In the genomic region with DNA sequence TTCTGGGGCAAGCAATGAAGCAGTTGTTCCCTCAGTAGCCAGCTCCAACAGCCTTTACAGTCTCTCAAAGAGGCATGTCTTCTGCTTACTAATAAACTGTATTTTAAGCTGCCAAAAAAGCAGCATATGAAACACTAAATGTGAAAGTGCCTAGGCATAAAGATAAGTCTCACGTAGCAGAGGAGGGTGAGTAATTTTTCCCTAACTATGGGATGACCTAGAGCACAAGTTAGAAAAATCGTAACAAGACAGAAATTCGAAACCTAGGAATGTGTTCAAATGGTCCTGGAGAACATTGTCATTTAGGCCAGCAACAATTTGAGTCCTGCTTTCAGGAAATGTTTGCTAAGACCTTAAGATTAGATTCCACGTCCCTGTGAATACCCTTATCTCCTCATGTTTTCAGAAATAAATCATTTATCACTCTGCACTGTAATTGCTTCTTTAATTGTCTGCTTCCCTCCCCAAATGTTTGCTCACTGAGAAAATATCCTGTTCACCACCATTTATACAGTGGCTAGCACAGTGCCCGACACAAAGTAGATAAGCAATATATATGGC, we compare ENCODE assay signal across 24 cellular contexts.
A peak's percentile ranks its signal among the peaks of the same experiment; 100 is the strongest.
DNase-seq lines count a peak whose midpoint lies in the region; ATAC-seq, FAIRE-seq and TF ChIP-seq lines count a peak whose summit lies in the region.
"Had no signal": no experiment of that assay in that cellular context is flagged by ENCODE, and none has a peak within 500 bp of the region (broad histone marks: within the 10 kb centered on the region; RNA-seq: fewer than 3 reads in every experiment).

No MANE protein-coding gene starts in this region.

- H3K4me3 Mint-ChIP-seq in astrocyte (ENCODE audit: unreplicated experiment): no peak overlapping the region
- no peak overlapping the region for H3K4me3 Mint-ChIP-seq in activated naive CD8-positive, alpha-beta T cell treated with anti-CD3 and anti-CD28 coated beads, Interleukin-2, amount 50 U/mL, for 24 hours
- H3K4me3 Mint-ChIP-seq: activated B cell treated with CpG ODN at 0.5 μM for 24 hours; brain; CD8-positive, alpha-beta T cell; nephron had no signal

- H3K9me3 ChIP-seq in astrocyte (ENCODE audit: insufficient read depth, low read depth, low read length): no peaks in the 10 kb centered on the region
- H3K9me3 ChIP-seq in uterus: no peaks in the 10 kb centered on the region
- H3K9me3 ChIP-seq in left ventricle myocardium inferior (replicated peaks): no peaks in the 10 kb centered on the region
- H3K9me3 ChIP-seq: left lung, transverse colon had no signal

- H3K9ac ChIP-seq in astrocyte (ENCODE audit: low read length): no peak overlapping the region

- H3K36me3 ChIP-seq in astrocyte (ENCODE audit: insufficient read depth, low read length) (no peaks in the 10 kb centered on the region), uterus (no peaks in the 10 kb centered on the region), left ventricle myocardium inferior (no peaks in the 10 kb centered on the region)
- H3K36me3 ChIP-seq: left lung, transverse colon had no signal

- no peak overlapping the region for H3K4me2 ChIP-seq in astrocyte (ENCODE audit: low read length)

- intact Hi-C loops in uterus (cut with DNase I; ENCODE audit: low total_unique reads): no loop called here
- intact Hi-C loops in left ventricle myocardium inferior (cut with micrococcal nuclease): no loop called here

- no peaks in the 10 kb centered on the region for H3K79me2 ChIP-seq in astrocyte (ENCODE audit: insufficient read depth, low read length)

- no peak for TF ChIP-seq POLR2A in uterus (IDR thresholded peaks at IDR 0.05)

- H3K27me3 ChIP-seq in astrocyte (ENCODE audit: insufficient read depth, low read length) (no peaks in the 10 kb centered on the region), uterus (no peaks in the 10 kb centered on the region), left ventricle myocardium inferior (ENCODE audit: low read depth) (no peaks in the 10 kb centered on the region)
- H3K27me3 ChIP-seq: left lung, transverse colon had no signal

- no peak for FAIRE-seq in astrocyte (lab: Jason Lieb, UNC)

- no peak for ATAC-seq in activated naive CD8-positive, alpha-beta T cell treated with anti-CD3 and anti-CD28 coated beads, Interleukin-2, amount 50 U/mL, for 24 hours
- ATAC-seq: activated naive CD4-positive, alpha-beta T cell treated with anti-CD3 and anti-CD28 coated beads, Interleukin-2, amount 50 U/mL, for 72 hours; CD8-positive, alpha-beta T cell; left lung had no signal

- no peaks in the 10 kb centered on the region for H4K20me1 ChIP-seq in astrocyte (ENCODE audit: insufficient read depth, low read length)

- DNase-seq in NCI-H146 (lab: John Stamatoyannopoulos, UW) (peak; percentile 10), NCI-H146 treated with DMSO at 0.1 percent for 48 hours (lab: John Stamatoyannopoulos, UW; ENCODE audit: unreplicated experiment) (no peak), astrocyte (ENCODE audit: low read depth) (peak; percentile 49), fibroblast of villous mesenchyme (ENCODE audit: low read depth) (peak; percentile 59), uterus (no peak), pons (ENCODE audit: low spot score) (no peak), left ventricle myocardium inferior (no peak)
- DNase-seq in activated naive CD8-positive, alpha-beta T cell treated with anti-CD3 and anti-CD28 coated beads, Interleukin-2, amount 50 U/mL, for 24 hours: no peak
- DNase-seq: activated B cell treated with CpG ODN at 0.5 μM for 24 hours; activated CD8-positive, alpha-beta memory T cell treated with anti-CD3 and anti-CD28 coated beads, Interleukin-2, amount 50 U/mL, for 48 hours; CD8-positive, alpha-beta T cell; GDM1; IMR-90; left lung; NCI-H1105 treated with DMSO at 0.1 percent for 48 hours; NCI-H446; stimulated activated CD8-positive, alpha-beta memory T cell treated with anti-CD3 and anti-CD28 coated beads, Interleukin-4, amount 100 ng/mL, for 48 hours; transverse colon had no signal

- TF ChIP-seq CTCF in astrocyte (IDR thresholded peaks at IDR 0.05; ENCODE audit: insufficient read depth, low read depth, low read length) (no peak), fibroblast of villous mesenchyme (IDR thresholded peaks at IDR 0.05; ENCODE audit: insufficient read depth, low read depth, low read length) (no peak), uterus (IDR thresholded peaks at IDR 0.05) (no peak), left ventricle myocardium inferior (IDR thresholded peaks at IDR 0.05; ENCODE audit: borderline replicate concordance) (no peak)

- peaks cover 17% of the 10 kb centered on the region for H3K4me1 Mint-ChIP-seq in astrocyte (ENCODE audit: low read depth, unreplicated experiment)
- no peaks in the 10 kb centered on the region for H3K4me1 Mint-ChIP-seq in activated naive CD8-positive, alpha-beta T cell treated with anti-CD3 and anti-CD28 coated beads, Interleukin-2, amount 50 U/mL, for 24 hours
- H3K4me1 Mint-ChIP-seq: activated B cell treated with CpG ODN at 0.5 μM for 24 hours, brain, nephron had no signal

- no peaks in the 10 kb centered on the region for H3K4me1 ChIP-seq in astrocyte (ENCODE audit: insufficient read depth, low read length)
- H3K4me1 ChIP-seq in uterus: no peaks in the 10 kb centered on the region
- no peaks in the 10 kb centered on the region for H3K4me1 ChIP-seq in left ventricle myocardium inferior
- H3K4me1 ChIP-seq: left lung, transverse colon had no signal

- peaks cover 3% of the 10 kb centered on the region for H3K9me3 Mint-ChIP-seq in astrocyte (ENCODE audit: unreplicated experiment)
- H3K9me3 Mint-ChIP-seq in activated naive CD8-positive, alpha-beta T cell treated with anti-CD3 and anti-CD28 coated beads, Interleukin-2, amount 50 U/mL, for 24 hours: no peaks in the 10 kb centered on the region
- H3K9me3 Mint-ChIP-seq: activated B cell treated with CpG ODN at 0.5 μM for 24 hours; activated T-helper 2 cell treated with anti-CD3 and anti-CD28 coated beads, Interferon-gamma antibody, Interleukin-2, Interleukin-4, amounts not matched to agents 10 μg/mL and 5 μg/mL and 100 μg/mL, durations not matched to agents 14 hours and 24 hours and 36 hours; brain; CD8-positive, alpha-beta T cell; nephron had no signal

- H3K4me3 ChIP-seq in astrocyte (ENCODE audit: insufficient read depth, low read depth, low read length) (no peak overlapping the region), fibroblast of villous mesenchyme (ENCODE audit: low read depth, low read length) (no peak overlapping the region), uterus (no peak overlapping the region), left ventricle myocardium inferior (no peak overlapping the region)
- H3K4me3 ChIP-seq: coronary artery, left lung, transverse colon had no signal

- H3K27ac Mint-ChIP-seq in astrocyte (ENCODE audit: unreplicated experiment): no peak overlapping the region
- no peak overlapping the region for H3K27ac Mint-ChIP-seq in activated naive CD8-positive, alpha-beta T cell treated with anti-CD3 and anti-CD28 coated beads, Interleukin-2, amount 50 U/mL, for 24 hours
- H3K27ac Mint-ChIP-seq: activated B cell treated with CpG ODN at 0.5 μM for 24 hours; activated naive CD4-positive, alpha-beta T cell treated with anti-CD3 and anti-CD28 coated beads, Interleukin-2, amount 50 U/mL, for 72 hours; activated T-helper 2 cell treated with anti-CD3 and anti-CD28 coated beads, Interferon-gamma antibody, Interleukin-2, Interleukin-4, amounts not matched to agents 10 μg/mL and 5 μg/mL and 100 μg/mL, durations not matched to agents 14 hours and 24 hours and 36 hours; brain; CD8-positive, alpha-beta T cell; nephron had no signal

- no peaks in the 10 kb centered on the region for H3K36me3 Mint-ChIP-seq in astrocyte (ENCODE audit: low read depth, unreplicated experiment)
- H3K36me3 Mint-ChIP-seq in activated naive CD8-positive, alpha-beta T cell treated with anti-CD3 and anti-CD28 coated beads, Interleukin-2, amount 50 U/mL, for 24 hours (ENCODE audit: low read depth): no peaks in the 10 kb centered on the region
- H3K36me3 Mint-ChIP-seq: brain; CD8-positive, alpha-beta T cell had no signal

- no peak overlapping the region for H2AFZ ChIP-seq in astrocyte (ENCODE audit: low read depth, low read length)

- H3K27ac ChIP-seq in astrocyte (ENCODE audit: low read depth, low read length): no peak overlapping the region
- H3K27ac ChIP-seq in uterus: peak overlapping the region; percentile 1 to 28
- H3K27ac ChIP-seq in left ventricle myocardium inferior (replicated peaks): no peak overlapping the region
- H3K27ac ChIP-seq: 22Rv1, coronary artery, left lung, transverse colon had no signal

- H3K27me3 Mint-ChIP-seq in astrocyte (ENCODE audit: low read depth, unreplicated experiment): no peaks in the 10 kb centered on the region
- H3K27me3 Mint-ChIP-seq in activated naive CD8-positive, alpha-beta T cell treated with anti-CD3 and anti-CD28 coated beads, Interleukin-2, amount 50 U/mL, for 24 hours: peaks cover 2% of the 10 kb centered on the region
- H3K27me3 Mint-ChIP-seq: activated B cell treated with CpG ODN at 0.5 μM for 24 hours had no signal

Comparison
In these comparisons a context has a peak if more than half of its experiments do, and no peak if none do; other contexts are left out.
1. DNase-seq: peak in NCI-H146 (single experiment), astrocyte (single experiment) and fibroblast of villous mesenchyme (single experiment); none in NCI-H146 treated with DMSO at 0.1 percent for 48 hours (single experiment), uterus (0 of 2), pons (single experiment), activated naive CD8-positive, alpha-beta T cell treated with anti-CD3 and anti-CD28 coated beads, Interleukin-2, amount 50 U/mL, for 24 hours (single experiment) and left ventricle myocardium inferior (single experiment).
2. H3K27ac ChIP-seq: peak in uterus (2 of 2); none in astrocyte (single experiment) and left ventricle myocardium inferior (single experiment).